In genomic region chr6:68975064-68975463, GRCh38 we compare ENCODE assay signal across 1 cellular context.
TF ChIP-seq lines count a peak whose summit lies in the region.

No MANE protein-coding gene starts in this region.

TF ChIP-seq in K562, 482 proteins besides CTCF, POLR2A, EP300 and RAD21 (continued from another document):
- TF ChIP-seq ATF6 (CRISPR knock-in tag; IDR thresholded peaks at IDR 0.05), result no peak
- TF ChIP-seq NFXL1 (CRISPR knock-in tag; IDR thresholded peaks at IDR 0.05), result no peak
- no peak for TF ChIP-seq RNF219 (CRISPR knock-in tag; IDR thresholded peaks at IDR 0.05)
- TF ChIP-seq ZNF740 (CRISPR knock-in tag; IDR thresholded peaks at IDR 0.05), result no peak
- no peak for TF ChIP-seq ZNF740 (tag; IDR thresholded peaks at IDR 0.05)
- no peak for TF ChIP-seq SAP30 (IDR thresholded peaks at IDR 0.05; ENCODE audit: borderline replicate concordance, insufficient read depth, low read depth, low read length, poor library complexity, severe bottlenecking)
- TF ChIP-seq PHTF2 (CRISPR knock-in tag; IDR thresholded peaks at IDR 0.05), result no peak
- no peak for TF ChIP-seq HOMEZ (CRISPR knock-in tag; IDR thresholded peaks at IDR 0.05)
- TF ChIP-seq CHD4 (IDR thresholded peaks at IDR 0.05; ENCODE audit: insufficient read depth, insufficient replicate concordance, low read depth, low read length, poor library complexity, severe bottlenecking), result no peak
- TF ChIP-seq MTA1 (IDR thresholded peaks at IDR 0.05; ENCODE audit: borderline replicate concordance), result no peak
- TF ChIP-seq PBX2 (CRISPR knock-in tag; IDR thresholded peaks at IDR 0.05; ENCODE audit: low read depth), result no peak
- no peak for TF ChIP-seq PBX2 (tag; conservative IDR thresholded peaks at IDR 0.05; ENCODE audit: low read depth)
- no peak for TF ChIP-seq KHSRP (IDR thresholded peaks at IDR 0.05)
